8 cellular contexts compared by ENCODE assay signal in genomic region chr20:46709459-46710148, GRCh38. TPM values are rescaled to one million over a fixed set of nuclear protein-coding genes. Genes with fewer than 3 reads are reported as not detected.
A peak's percentile ranks its signal among the peaks of the same experiment; 100 is the strongest.
DNase-seq lines count a peak whose midpoint lies in the region; ATAC-seq and TF ChIP-seq lines count a peak whose summit lies in the region.

Gene SLC2A10 (plus strand): TSS chr20:46709649. CDS start chr20:46709737, 88 bp downstream.

- no peak for DNase-seq in activated CD4-positive, alpha-beta memory T cell treated with anti-CD3 and anti-CD28 coated beads for 36 hours
- no peak for DNase-seq in activated CD4-positive, alpha-beta memory T cell treated with anti-CD3 and anti-CD28 coated beads, Interleukin-2, amount 10 ng/mL, durations not matched to agents 7 days and 5 days
- peak; percentile 49 for DNase-seq in activated naive CD8-positive, alpha-beta T cell treated with anti-CD3 and anti-CD28 coated beads, Interleukin-2, amount 10 ng/mL, durations not matched to agents 7 days and 5 days
- DNase-seq in hepatocyte (ENCODE audit: low spot score) (peak; percentile 86), retina (peak; percentile 81), activated gamma-delta T cell (lab: John Stamatoyannopoulos, UW) (no peak), GDM1 (lab: John Stamatoyannopoulos, UW) (no peak)
- no peak for DNase-seq in stimulated activated naive CD4-positive, alpha-beta T cell (lab: John Stamatoyannopoulos, UW)

- TF ChIP-seq CTCF in hepatocyte (IDR thresholded peaks at IDR 0.05; ENCODE audit: poor library complexity) = no peak

- intact Hi-C loops in activated CD4-positive, alpha-beta memory T cell treated with anti-CD3 and anti-CD28 coated beads for 36 hours (cut with micrococcal nuclease) = no loop called here

- H2AFZ ChIP-seq in hepatocyte = peak within 1 kb of the TSS; percentile 97

- H3K9me2 ChIP-seq in hepatocyte (replicated peaks; ENCODE audit: insufficient read depth) = no peaks in the 10 kb centered on the region

- no peak within 1 kb of the TSS for H3K27ac Mint-ChIP-seq in activated CD4-positive, alpha-beta memory T cell treated with anti-CD3 and anti-CD28 coated beads for 36 hours
- H3K27ac Mint-ChIP-seq in activated CD4-positive, alpha-beta memory T cell treated with anti-CD3 and anti-CD28 coated beads, Interleukin-2, amount 10 ng/mL, durations not matched to agents 7 days and 5 days = no peak within 1 kb of the TSS
- peak within 1 kb of the TSS; percentile 54 for H3K27ac Mint-ChIP-seq in activated naive CD8-positive, alpha-beta T cell treated with anti-CD3 and anti-CD28 coated beads, Interleukin-2, amount 10 ng/mL, durations not matched to agents 7 days and 5 days

- H3K4me3 Mint-ChIP-seq in activated CD4-positive, alpha-beta memory T cell treated with anti-CD3 and anti-CD28 coated beads for 36 hours = peak within 1 kb of the TSS; percentile 25
- H3K4me3 Mint-ChIP-seq in activated CD4-positive, alpha-beta memory T cell treated with anti-CD3 and anti-CD28 coated beads, Interleukin-2, amount 10 ng/mL, durations not matched to agents 7 days and 5 days = no peak within 1 kb of the TSS
- peak within 1 kb of the TSS; percentile 74 for H3K4me3 Mint-ChIP-seq in activated naive CD8-positive, alpha-beta T cell treated with anti-CD3 and anti-CD28 coated beads, Interleukin-2, amount 10 ng/mL, durations not matched to agents 7 days and 5 days

- peak; percentile 42 for ATAC-seq in activated naive CD8-positive, alpha-beta T cell treated with anti-CD3 and anti-CD28 coated beads, Interleukin-2, amount 10 ng/mL, durations not matched to agents 7 days and 5 days (ENCODE audit: low read depth)

- H3K9me3 Mint-ChIP-seq in activated CD4-positive, alpha-beta memory T cell treated with anti-CD3 and anti-CD28 coated beads for 36 hours = peaks cover 7% of the 10 kb centered on the region
- H3K9me3 Mint-ChIP-seq in activated CD4-positive, alpha-beta memory T cell treated with anti-CD3 and anti-CD28 coated beads, Interleukin-2, amount 10 ng/mL, durations not matched to agents 7 days and 5 days = no peaks in the 10 kb centered on the region
- peaks cover 5% of the 10 kb centered on the region for H3K9me3 Mint-ChIP-seq in activated naive CD8-positive, alpha-beta T cell treated with anti-CD3 and anti-CD28 coated beads, Interleukin-2, amount 10 ng/mL, durations not matched to agents 7 days and 5 days

- no peaks in the 10 kb centered on the region for H3K27me3 ChIP-seq in hepatocyte

- WGBS in hepatocyte (ENCODE audit: low lambda C conversion rate, missing lambda C conversion rate) = 5% methylated on average over 16 of the region's 66 CpGs

- H3K27ac ChIP-seq in hepatocyte = peak within 1 kb of the TSS; percentile 97

- H3K27me3 Mint-ChIP-seq in activated CD4-positive, alpha-beta memory T cell treated with anti-CD3 and anti-CD28 coated beads for 36 hours = peaks cover 58% of the 10 kb centered on the region
- peaks cover 58% of the 10 kb centered on the region for H3K27me3 Mint-ChIP-seq in activated CD4-positive, alpha-beta memory T cell treated with anti-CD3 and anti-CD28 coated beads, Interleukin-2, amount 10 ng/mL, durations not matched to agents 7 days and 5 days
- H3K27me3 Mint-ChIP-seq in activated naive CD8-positive, alpha-beta T cell treated with anti-CD3 and anti-CD28 coated beads, Interleukin-2, amount 10 ng/mL, durations not matched to agents 7 days and 5 days = peaks cover 51% of the 10 kb centered on the region

- H3K4me3 ChIP-seq in hepatocyte = peak within 1 kb of the TSS; percentile 68

- POLR2A ChIA-PET in activated CD4-positive, alpha-beta memory T cell treated with anti-CD3 and anti-CD28 coated beads for 36 hours (lab: Charles Lee) = no interaction called here
- POLR2A ChIA-PET in activated CD4-positive, alpha-beta memory T cell treated with anti-CD3 and anti-CD28 coated beads, Interleukin-2, amount 10 ng/mL, durations not matched to agents 7 days and 5 days (lab: Charles Lee) = no interaction called here
- POLR2A ChIA-PET in activated naive CD8-positive, alpha-beta T cell treated with anti-CD3 and anti-CD28 coated beads, Interleukin-2, amount 10 ng/mL, durations not matched to agents 7 days and 5 days (lab: Charles Lee) = no interaction called here

- no peaks in the 10 kb centered on the region for H3K9me3 ChIP-seq in hepatocyte (ENCODE audit: low read depth)

- H3K36me3 ChIP-seq in hepatocyte (replicated peaks; ENCODE audit: insufficient read depth, low read depth) = no peaks in the 10 kb centered on the region

- peaks cover 32% of the 10 kb centered on the region for H3K79me2 ChIP-seq in hepatocyte

- peaks cover 10% of the 10 kb centered on the region for H3K4me1 Mint-ChIP-seq in activated CD4-positive, alpha-beta memory T cell treated with anti-CD3 and anti-CD28 coated beads for 36 hours (ENCODE audit: low read depth)
- H3K4me1 Mint-ChIP-seq in activated CD4-positive, alpha-beta memory T cell treated with anti-CD3 and anti-CD28 coated beads, Interleukin-2, amount 10 ng/mL, durations not matched to agents 7 days and 5 days = peaks cover 2% of the 10 kb centered on the region
- H3K4me1 Mint-ChIP-seq in activated naive CD8-positive, alpha-beta T cell treated with anti-CD3 and anti-CD28 coated beads, Interleukin-2, amount 10 ng/mL, durations not matched to agents 7 days and 5 days = peaks cover 12% of the 10 kb centered on the region

- no peaks in the 10 kb centered on the region for H3K36me3 Mint-ChIP-seq in activated CD4-positive, alpha-beta memory T cell treated with anti-CD3 and anti-CD28 coated beads for 36 hours
- no peaks in the 10 kb centered on the region for H3K36me3 Mint-ChIP-seq in activated CD4-positive, alpha-beta memory T cell treated with anti-CD3 and anti-CD28 coated beads, Interleukin-2, amount 10 ng/mL, durations not matched to agents 7 days and 5 days (ENCODE audit: low read depth)
- H3K36me3 Mint-ChIP-seq in activated naive CD8-positive, alpha-beta T cell treated with anti-CD3 and anti-CD28 coated beads, Interleukin-2, amount 10 ng/mL, durations not matched to agents 7 days and 5 days = no peaks in the 10 kb centered on the region

- H3K4me2 ChIP-seq in hepatocyte = peak within 1 kb of the TSS; percentile 92

- CTCF ChIA-PET in activated CD4-positive, alpha-beta memory T cell treated with anti-CD3 and anti-CD28 coated beads for 36 hours (lab: Charles Lee) = no interaction called here
- CTCF ChIA-PET in activated CD4-positive, alpha-beta memory T cell treated with anti-CD3 and anti-CD28 coated beads, Interleukin-2, amount 10 ng/mL, durations not matched to agents 7 days and 5 days (lab: Charles Lee) = no interaction called here

- no peaks in the 10 kb centered on the region for H4K20me1 ChIP-seq in hepatocyte (ENCODE audit: insufficient read depth, poor library complexity, severe bottlenecking)

- H3K4me1 ChIP-seq in hepatocyte (ENCODE audit: insufficient read depth) = peaks cover 26% of the 10 kb centered on the region

RNA-seq across cellular contexts. Expression of gene SLC2A10, which starts in this region (rescaled TPM):
- total RNA-seq in activated CD4-positive, alpha-beta memory T cell treated with anti-CD3 and anti-CD28 coated beads for 36 hours = not detected
- total RNA-seq in activated CD4-positive, alpha-beta memory T cell treated with anti-CD3 and anti-CD28 coated beads, Interleukin-2, amount 10 ng/mL, durations not matched to agents 7 days and 5 days = not detected
- not detected for total RNA-seq in activated naive CD8-positive, alpha-beta T cell treated with anti-CD3 and anti-CD28 coated beads, Interleukin-2, amount 10 ng/mL, durations not matched to agents 7 days and 5 days
- total RNA-seq in hepatocyte = 23.7 and 37.2 TPM in 2 replicates
- polyA plus RNA-seq in hepatocyte = 23.4 and 28.2 TPM in 2 replicates

Comparison
In these comparisons a context has a peak if more than half of its experiments do, and no peak if none do; other contexts are left out.
1. RNA of gene SLC2A10 (total RNA-seq): 23.7 to 37.2 TPM in hepatocyte; not detected in activated CD4-positive, alpha-beta memory T cell treated with anti-CD3 and anti-CD28 coated beads, Interleukin-2, amount 10 ng/mL, durations not matched to agents 7 days and 5 days, not detected in activated CD4-positive, alpha-beta memory T cell treated with anti-CD3 and anti-CD28 coated beads for 36 hours and not detected in activated naive CD8-positive, alpha-beta T cell treated with anti-CD3 and anti-CD28 coated beads, Interleukin-2, amount 10 ng/mL, durations not matched to agents 7 days and 5 days; every median in the first group is over 10 times any median in the second.
2. Peak in DNase-seq and ATAC-seq in activated naive CD8-positive, alpha-beta T cell treated with anti-CD3 and anti-CD28 coated beads, Interleukin-2, amount 10 ng/mL, durations not matched to agents 7 days and 5 days; RNA of the gene not detected or under 1 TPM.
3. DNase-seq: peak in hepatocyte (single experiment) and retina (single experiment); none in activated CD4-positive, alpha-beta memory T cell treated with anti-CD3 and anti-CD28 coated beads for 36 hours (single experiment), activated CD4-positive, alpha-beta memory T cell treated with anti-CD3 and anti-CD28 coated beads, Interleukin-2, amount 10 ng/mL, durations not matched to agents 7 days and 5 days (single experiment), activated gamma-delta T cell (single experiment), stimulated activated naive CD4-positive, alpha-beta T cell (0 of 6) and GDM1 (single experiment).